In the genomic region with DNA sequence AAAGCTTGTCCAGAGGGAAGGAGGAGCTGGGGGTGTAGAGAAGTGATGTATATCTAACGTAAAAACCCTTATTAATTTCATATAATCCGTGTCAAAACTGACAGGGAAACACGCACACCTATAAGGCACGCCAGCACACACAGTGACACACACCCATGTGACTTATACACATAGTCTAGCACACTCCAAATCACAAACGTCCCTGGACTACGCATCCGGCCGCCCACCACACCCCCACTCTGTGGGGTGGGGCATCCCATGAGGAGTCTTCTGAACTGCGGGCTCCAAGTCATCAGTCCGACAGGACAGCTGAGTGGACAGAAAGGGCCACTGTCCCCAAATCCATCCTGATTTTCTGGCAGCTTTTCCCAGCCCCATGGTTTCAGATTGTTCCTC, we compare ENCODE assay signal across 8 cellular contexts. TPM values are rescaled to one million over a fixed set of nuclear protein-coding genes. Genes with fewer than 3 reads are reported as not detected.
A peak's percentile ranks its signal among the peaks of the same experiment; 100 is the strongest.
DNase-seq lines count a peak whose midpoint lies in the region; ATAC-seq and TF ChIP-seq lines count a peak whose summit lies in the region.

No MANE protein-coding gene starts in this region.

- peaks cover 10% of the 10 kb centered on the region for H3K4me1 ChIP-seq in Caco-2
- H3K4me1 ChIP-seq in iPS-20b (ENCODE audit: insufficient read depth, low read length) = peaks cover 41% of the 10 kb centered on the region
- H3K4me1 ChIP-seq in smooth muscle cell (ENCODE audit: low read depth) = peaks cover 55% of the 10 kb centered on the region

- peak; percentile 41 for ATAC-seq in HG02884 (IDR thresholded peaks at IDR 0.05; ENCODE audit: unreplicated experiment)

- POLR2A ChIA-PET in Caco-2 (lab: Charles Lee) = interaction anchor here (0.6 kb wide), 1 partner anchor 64 kb away, joined by 3 read pairs; no protein-coding TSS in a partner anchor

- 0% methylated on average over 10 of the region's 10 CpGs for WGBS in smooth muscle cell (ENCODE audit: low lambda C conversion rate)

- peaks cover 19% of the 10 kb centered on the region for H3F3A ChIP-seq in smooth muscle cell (ENCODE audit: low read depth)

- no peak overlapping the region for H2AFZ ChIP-seq in smooth muscle cell (ENCODE audit: low read depth)

- DNase-seq in Caco-2 (no peak), SW480 (ENCODE audit: low spot score) (peak; percentile 64), astrocyte of the cerebellum (ENCODE audit: low read depth) (no peak), smooth muscle cell (lab: John Stamatoyannopoulos, UW; ENCODE audit: unreplicated experiment) (no peak), NCI-H2107 treated with DMSO at 0.1 percent for 48 hours (lab: John Stamatoyannopoulos, UW; ENCODE audit: unreplicated experiment) (no peak)
- no peak for DNase-seq in effector CD8-positive, alpha-beta T cell (lab: John Stamatoyannopoulos, UW)

- peaks cover 45% of the 10 kb centered on the region for H4K20me1 ChIP-seq in smooth muscle cell (ENCODE audit: low read depth)

- in situ Hi-C loops in astrocyte of the cerebellum (cut with HindIII; ENCODE audit: low sequenced_read_pairs) = no loop called here

- H3K79me2 ChIP-seq in smooth muscle cell (ENCODE audit: low read depth) = peaks cover 38% of the 10 kb centered on the region

- H3K36me3 ChIP-seq in Caco-2 (ENCODE audit: control insufficient read depth, insufficient read depth, low read length) (peaks cover 2% of the 10 kb centered on the region; the same call in 1 of the 2 replicates), iPS-20b (ENCODE audit: insufficient read depth, low read depth, low read length) (peaks cover 20% of the 10 kb centered on the region), smooth muscle cell (ENCODE audit: low read depth) (no peaks in the 10 kb centered on the region)

- H3K27me3 Mint-ChIP-seq in Caco-2 (ENCODE audit: insufficient read depth, unreplicated experiment) = no peaks in the 10 kb centered on the region

- peak overlapping the region; percentile 81 for H3K4me3 Mint-ChIP-seq in Caco-2 (ENCODE audit: unreplicated experiment)

- intact Hi-C loops in Caco-2 (cut with micrococcal nuclease; ENCODE audit: unreplicated experiment) = no loop called here

- peak overlapping the region; percentile 87; the same call in 1 of the 2 replicates for H3K9ac ChIP-seq in iPS-20b (ENCODE audit: low read depth, low read length)
- peak overlapping the region; percentile 98 for H3K9ac ChIP-seq in smooth muscle cell (ENCODE audit: low read depth)

- no peaks in the 10 kb centered on the region for H3K9me3 Mint-ChIP-seq in Caco-2 (ENCODE audit: unreplicated experiment)

- CTCF ChIA-PET in Caco-2 (lab: Charles Lee) = interaction anchor here (1.1 to 2.5 kb wide), 3 partner anchors 13 to 55 kb away, joined by 4 to 11 read pairs (median 5); no protein-coding TSS in a partner anchor

- H3K27ac ChIP-seq in iPS-20b (ENCODE audit: low read length) (no peak overlapping the region), smooth muscle cell (ENCODE audit: low read depth) (peak overlapping the region; percentile 95)

- TF ChIP-seq CTCF in Caco-2 (IDR thresholded peaks at IDR 0.05; ENCODE audit: insufficient read depth in 1 of 2, low read depth in 1 of 2, low read length in 1 of 2, severe bottlenecking in 1 of 2, unreplicated experiment in 1 of 2) = no peak
- no peak for TF ChIP-seq CTCF in astrocyte of the cerebellum (IDR thresholded peaks at IDR 0.05; ENCODE audit: low read depth, low read length, missing control alignments)
- no peak for TF ChIP-seq CTCF in smooth muscle cell (IDR thresholded peaks at IDR 0.05; ENCODE audit: borderline replicate concordance, insufficient read depth, poor library complexity, severe bottlenecking)

- peak overlapping the region; percentile 88 for H3K4me2 ChIP-seq in smooth muscle cell

- H3K27ac Mint-ChIP-seq in Caco-2 (ENCODE audit: unreplicated experiment) = no peak overlapping the region

- H3K4me3 ChIP-seq in Caco-2 (ENCODE audit: low read depth, low read length) (peak overlapping the region; percentile 97), astrocyte of the cerebellum (ENCODE audit: low read depth, low read length) (peak overlapping the region; percentile 96), iPS-20b (ENCODE audit: low read length) (peak overlapping the region; percentile 88), smooth muscle cell (peak overlapping the region; percentile 93)

- peaks cover 22% of the 10 kb centered on the region for H3K36me3 Mint-ChIP-seq in Caco-2 (ENCODE audit: insufficient read depth, unreplicated experiment)

- peaks cover 18% of the 10 kb centered on the region for H3K4me1 Mint-ChIP-seq in Caco-2 (ENCODE audit: low read depth, unreplicated experiment)

- H3K27me3 ChIP-seq in Caco-2 (replicated peaks; ENCODE audit: control insufficient read depth, insufficient read depth, low read length) (no peaks in the 10 kb centered on the region), iPS-20b (ENCODE audit: insufficient read depth, low read length) (no peaks in the 10 kb centered on the region), smooth muscle cell (ENCODE audit: low read depth) (no peaks in the 10 kb centered on the region)

- TSS peak; percentile 31 for BruUV-seq in Caco-2 (replicated peaks; lab: Mats Ljungman, UMichigan)

- H3K9me3 ChIP-seq in Caco-2 (no peaks in the 10 kb centered on the region), iPS-20b (ENCODE audit: insufficient read depth, low read depth, low read length) (no peaks in the 10 kb centered on the region), smooth muscle cell (replicated peaks; ENCODE audit: low read depth) (no peaks in the 10 kb centered on the region)

RNA-seq across cellular contexts. Expression of a gene that starts 0.8 kb away (rescaled TPM):
- total RNA-seq in Caco-2 (2022) = 84.9 and 85.1 TPM in 2 replicates
- 85.0 and 115 TPM in 2 replicates for total RNA-seq in smooth muscle cell
- polyA plus RNA-seq in smooth muscle cell = 73.1 and 80.6 TPM in 2 replicates

RNA-seq across cellular contexts. Expression of a gene that starts 15.6 kb away (rescaled TPM):
- total RNA-seq in Caco-2 (2022) (not detected in 2 replicates), smooth muscle cell (0.36 TPM in 1 of 2 replicates, not detected in the other)
- polyA plus RNA-seq in smooth muscle cell = 0.48 TPM in 1 of 2 replicates, not detected in the other

RNA-seq across cellular contexts. Expression of a gene that starts 54.6 kb away (rescaled TPM):
- not detected in 2 replicates for total RNA-seq in Caco-2 (2022)
- total RNA-seq in smooth muscle cell = not detected in 2 replicates
- not detected in 2 replicates for polyA plus RNA-seq in smooth muscle cell

RNA-seq across cellular contexts. Expression of a gene that starts 56.4 kb away (rescaled TPM):
- total RNA-seq in Caco-2 (2022) (112 and 116 TPM in 2 replicates), smooth muscle cell (56.7 and 63.6 TPM in 2 replicates)
- 79.9 and 92.6 TPM in 2 replicates for polyA plus RNA-seq in smooth muscle cell
